ENCODE assay signal across 11 cellular contexts in the genomic region with DNA sequence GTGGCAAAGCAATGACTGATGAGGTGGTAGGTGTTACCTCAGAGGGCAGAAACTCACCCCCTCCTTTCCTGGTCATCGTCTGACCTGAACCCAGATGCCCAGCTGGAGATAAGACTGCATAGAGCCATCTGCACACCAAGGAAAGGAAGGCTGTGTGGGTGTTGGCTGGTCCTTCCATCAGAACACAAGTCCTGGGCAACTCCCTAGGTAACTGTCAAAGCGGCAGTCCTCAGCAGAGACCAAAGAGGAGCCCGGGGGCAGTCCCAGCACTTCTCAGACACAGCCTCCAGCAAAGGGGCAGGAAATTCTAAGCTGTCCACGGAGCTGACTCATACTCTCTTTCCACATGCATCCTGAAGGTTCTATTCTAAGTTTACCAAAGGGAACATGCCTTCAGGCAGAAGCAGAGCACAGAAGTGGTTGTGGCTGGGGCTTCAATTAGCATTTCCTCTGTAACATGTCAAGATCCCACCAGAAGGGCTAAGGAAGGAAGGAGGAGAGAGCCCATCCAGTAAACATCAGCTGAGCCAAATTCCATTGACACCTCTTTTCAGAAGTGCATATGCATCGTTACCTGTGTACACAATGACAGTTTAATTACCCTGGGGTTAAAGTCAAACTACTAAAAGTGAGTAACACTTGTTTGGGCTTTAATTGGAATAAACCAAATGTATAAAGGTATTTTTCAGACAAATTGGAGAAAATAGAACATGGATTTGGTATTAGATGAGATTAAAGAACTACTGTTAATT. TPM values are rescaled to one million over a fixed set of nuclear protein-coding genes. Genes with fewer than 3 reads are reported as not detected.
A peak's percentile ranks its signal among the peaks of the same experiment; 100 is the strongest.
DNase-seq lines count a peak whose midpoint lies in the region; ATAC-seq, FAIRE-seq and TF ChIP-seq lines count a peak whose summit lies in the region.
"Had no signal": no experiment of that assay in that cellular context is flagged by ENCODE, and none has a peak within 500 bp of the region (broad histone marks: within the 10 kb centered on the region; RNA-seq: fewer than 3 reads in every experiment).

No MANE protein-coding gene starts in this region.

- DNase-seq in AML-193 (lab: John Stamatoyannopoulos, UW) (peak; percentile 93 to 94), left colon (peak in 1 of 2 donors; percentile 25), T-cell (no peak), GM12891 (ENCODE audit: insufficient read length, low spot score) (no peak)
- DNase-seq: left cardiac atrium, testis had no signal

- TF ChIP-seq POLR2A in GM12891 (IDR thresholded peaks at IDR 0.05; ENCODE audit: low read depth, low read length) = no peak

- no peak overlapping the region for H3K4me3 Mint-ChIP-seq in activated T-helper 17 cell treated with anti-CD3 and anti-CD28 coated beads, Interleukin-2, amount 50 U/mL, for 72 hours
- no peak overlapping the region for H3K4me3 Mint-ChIP-seq in T-cell

- ATAC-seq in HG03432 (IDR thresholded peaks at IDR 0.05; ENCODE audit: unreplicated experiment) (peak; percentile 50), left colon (peak; percentile 56), T-cell (replicated peaks in 1 of 4) (no peak), HG02870 (IDR thresholded peaks at IDR 0.05; ENCODE audit: unreplicated experiment) (no peak), HG02642 (IDR thresholded peaks at IDR 0.05; ENCODE audit: poor library complexity, unreplicated experiment) (no peak)
- ATAC-seq in activated T-helper 17 cell treated with anti-CD3 and anti-CD28 coated beads, Interleukin-2, amount 50 U/mL, for 72 hours (replicated peaks) = peak; percentile 92

- no peak for FAIRE-seq in GM12891 (lab: Jason Lieb, UNC)
- FAIRE-seq: TTC549 had no signal

- H3K9me3 Mint-ChIP-seq in activated T-helper 17 cell treated with anti-CD3 and anti-CD28 coated beads, Interleukin-2, amount 50 U/mL, for 72 hours = no peaks in the 10 kb centered on the region
- no peaks in the 10 kb centered on the region for H3K9me3 Mint-ChIP-seq in T-cell

- no peaks in the 10 kb centered on the region for H3K36me3 Mint-ChIP-seq in activated T-helper 17 cell treated with anti-CD3 and anti-CD28 coated beads, Interleukin-2, amount 50 U/mL, for 72 hours (ENCODE audit: low read depth)
- no peaks in the 10 kb centered on the region for H3K36me3 Mint-ChIP-seq in T-cell

- no peaks in the 10 kb centered on the region for H3K27me3 Mint-ChIP-seq in activated T-helper 17 cell treated with anti-CD3 and anti-CD28 coated beads, Interleukin-2, amount 50 U/mL, for 72 hours
- no peaks in the 10 kb centered on the region for H3K27me3 Mint-ChIP-seq in T-cell

- H3K4me1 Mint-ChIP-seq in activated T-helper 17 cell treated with anti-CD3 and anti-CD28 coated beads, Interleukin-2, amount 50 U/mL, for 72 hours = peaks cover 12% of the 10 kb centered on the region
- H3K4me1 Mint-ChIP-seq in T-cell = peaks cover 15 to 23% (median 17%) of the 10 kb centered on the region in 3 donors

- CTCF ChIA-PET in T-cell (lab: Charles Lee) = no interaction called here

- intact Hi-C loops in left colon (cut with DNase I, micrococcal nuclease) = no loop called here

- no peak overlapping the region for H3K27ac Mint-ChIP-seq in activated T-helper 17 cell treated with anti-CD3 and anti-CD28 coated beads, Interleukin-2, amount 50 U/mL, for 72 hours
- no peak overlapping the region for H3K27ac Mint-ChIP-seq in T-cell

- POLR2A ChIA-PET in T-cell (lab: Charles Lee) = no interaction called here

TF ChIP-seq in GM12891, 5 proteins besides CTCF, POLR2A, EP300 and RAD21:
- TF ChIP-seq TAF1 (IDR thresholded peaks at IDR 0.05; ENCODE audit: low read depth, low read length) = no peak
- no peak for TF ChIP-seq POLR2AphosphoS5 (IDR thresholded peaks at IDR 0.05; ENCODE audit: low read depth, low read length)
- TF ChIP-seq POU2F2 (IDR thresholded peaks at IDR 0.05; ENCODE audit: low read depth, low read length) = no peak
- no peak for TF ChIP-seq SPI1 (IDR thresholded peaks at IDR 0.05; ENCODE audit: low read depth, low read length)
- TF ChIP-seq PAX5 (IDR thresholded peaks at IDR 0.05; ENCODE audit: insufficient read depth, low read length, severe bottlenecking) = no peak

RNA-seq across cellular contexts. Expression of gene SPRED2, which starts 54.7 kb away (rescaled TPM):
- 1 to 10 TPM; 5.6 to 9.6 TPM for total RNA-seq in activated T-helper 17 cell treated with anti-CD3 and anti-CD28 coated beads, Interleukin-2, amount 50 U/mL, for 72 hours
- total RNA-seq in left colon (10 to 100 TPM; 41.5 to 57.0 TPM), T-cell (1 to 10 TPM in 3 of 5 donors, under 1 TPM in 2; 0.73 to 3.2 (median 1.2) TPM)
- polyA plus RNA-seq in GM12891 (2012; ENCODE audit: low read depth, missing spikeins) = 5.3 TPM

Comparison
In these comparisons a context has a peak if more than half of its experiments do, and no peak if none do; other contexts are left out.
1. DNase-seq: peak in AML-193 (2 of 2); none in T-cell (0 of 34) and GM12891 (single experiment).
2. ATAC-seq: peak in HG03432 (single experiment), activated T-helper 17 cell treated with anti-CD3 and anti-CD28 coated beads, Interleukin-2, amount 50 U/mL, for 72 hours (single experiment) and left colon (single experiment); none in T-cell (0 of 4), HG02870 (single experiment) and HG02642 (single experiment).